ENCODE assay signal across 1 cellular context in genomic region chr9:133367221-133367620, GRCh38.
TF ChIP-seq lines count a peak whose summit lies in the region.

No MANE protein-coding gene starts in this region.

TF ChIP-seq in GM12878, 131 proteins besides CTCF, POLR2A, EP300 and RAD21:
- TF ChIP-seq MYC (IDR thresholded peaks at IDR 0.05; ENCODE audit: insufficient read depth, insufficient read length, insufficient replicate concordance, low read length, severe bottlenecking) (no peak), NR2F1 (conservative IDR thresholded peaks at IDR 0.05) (no peak), IKZF2 (IDR thresholded peaks at IDR 0.05) (no peak), RB1 (IDR thresholded peaks at IDR 0.05; ENCODE audit: borderline replicate concordance) (no peak), TARDBP (IDR thresholded peaks at IDR 0.05; ENCODE audit: borderline replicate concordance) (no peak), ATF3 (IDR thresholded peaks at IDR 0.05; ENCODE audit: borderline replicate concordance, extremely low read depth, low read depth, low read length) (no peak), PBX3 (IDR thresholded peaks at IDR 0.05; ENCODE audit: insufficient replicate concordance, low read depth, low read length) (no peak), MEF2B (IDR thresholded peaks at IDR 0.05; ENCODE audit: partially characterized antibody, poor library complexity, severe bottlenecking) (no peak), SMAD1 (IDR thresholded peaks at IDR 0.05; ENCODE audit: low read depth, partially characterized antibody) (no peak)
